23 cellular contexts compared by ENCODE assay signal in the genomic region with DNA sequence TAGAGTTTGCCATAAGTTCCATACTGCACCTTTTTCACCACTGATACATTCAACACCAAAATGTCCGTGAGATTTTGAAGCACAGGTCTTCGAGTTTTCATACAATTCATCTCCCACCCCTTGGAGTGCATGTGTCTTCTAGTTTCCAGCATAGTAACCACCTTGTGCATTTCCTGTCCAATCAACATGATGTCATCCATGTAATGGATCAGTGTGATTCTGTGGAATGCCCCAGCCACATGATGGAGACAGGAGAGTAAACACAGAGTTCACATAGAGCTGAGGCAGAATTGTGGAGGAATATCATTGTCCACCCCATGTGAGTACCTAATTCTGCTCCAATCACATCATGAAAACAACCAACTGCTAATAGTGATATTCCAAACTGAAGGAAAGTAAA.
"Had no signal": no experiment of that assay in that cellular context is flagged by ENCODE, and none has a peak within 500 bp of the region (broad histone marks: within the 10 kb centered on the region; RNA-seq: fewer than 3 reads in every experiment).

No MANE protein-coding gene starts in this region.

- H3K27ac ChIP-seq: Peyer's patch, SJSA1 had no signal

- H3K27me3 ChIP-seq: Peyer's patch, SJSA1 had no signal

- H3K36me3 ChIP-seq: Peyer's patch, SJSA1 had no signal

- DNase-seq: activated CD4-positive, alpha-beta T cell treated with anti-CD3 and anti-CD28 coated beads for 48 hours; activated CD4-positive, alpha-beta T cell treated with anti-CD3 and anti-CD28 coated beads, Interleukin-2, amount 50 U/mL, for 4 hours; activated CD4-positive, CD25-positive, alpha-beta regulatory T cell treated with anti-CD3 and anti-CD28 coated beads, Interleukin-2, amount 50 U/mL, for 72 hours; activated CD8-positive, alpha-beta memory T cell treated with anti-CD3 and anti-CD28 coated beads, Interleukin-2, amount 10 ng/mL, durations not matched to agents 7 days and 5 days; activated effector memory CD4-positive, alpha-beta T cell treated with anti-CD3 and anti-CD28 coated beads, Interleukin-2, amount 50 U/mL, for 16 hours; activated naive CD4-positive, alpha-beta T cell treated with Interleukin-2 at 50 U/mL for 16 hours; activated T-cell treated with anti-CD3 and anti-CD28 coated beads, Interleukin-2, amount 50 U/mL, for 4 hours; amygdala; cerebellar nuclear complex; Karpas-422; MM.1S; NCI-H1105; NCI-H1436; NCI-H1694 treated with DMSO at 0.1 percent for 48 hours; NCI-H2029 treated with DMSO at 0.1 percent for 48 hours; NCI-H510A treated with DMSO at 0.1 percent for 48 hours; Peyer's patch; SHP77; SW 1271 had no signal

- H3K4me1 ChIP-seq: Peyer's patch, SJSA1 had no signal

- H3K4me3 ChIP-seq: Peyer's patch, SJSA1 had no signal

- H3K9me3 ChIP-seq: Peyer's patch, SJSA1 had no signal

- ATAC-seq: activated CD8-positive, alpha-beta memory T cell treated with anti-CD3 and anti-CD28 coated beads, Interleukin-2, amount 10 ng/mL, durations not matched to agents 7 days and 5 days; activated T-cell treated with anti-CD3 and anti-CD28 coated beads, Interleukin-2, amount 50 U/mL, for 4 hours; SK-N-SH treated with all-trans-retinoic acid at 6 μM for 48 hours; WTC11 had no signal

- FAIRE-seq: astrocyte had no signal
